In genomic region chr20:58421497-58421850, GRCh38 we compare ENCODE assay signal across 19 cellular contexts.
"Had no signal": no experiment of that assay in that cellular context is flagged by ENCODE, and none has a peak within 500 bp of the region (broad histone marks: within the 10 kb centered on the region; RNA-seq: fewer than 3 reads in every experiment).

No MANE protein-coding gene starts in this region.

- ATAC-seq: activated CD8-positive, alpha-beta memory T cell treated with anti-CD3 and anti-CD28 coated beads, Interleukin-2, amount 10 ng/mL, durations not matched to agents 7 days and 5 days; gastroesophageal sphincter; T-helper 17 cell had no signal

- DNase-seq: activated CD4-positive, alpha-beta memory T cell treated with anti-CD3 and anti-CD28 coated beads for 36 hours; activated CD4-positive, alpha-beta T cell treated with anti-CD3 and anti-CD28 coated beads for 36 hours; activated CD8-positive, alpha-beta memory T cell treated with anti-CD3 and anti-CD28 coated beads, Interleukin-2, amount 10 ng/mL, durations not matched to agents 7 days and 5 days; activated naive CD4-positive, alpha-beta T cell treated with anti-CD3 and anti-CD28 coated beads, Interleukin-2, amount 10 ng/mL, durations not matched to agents 7 days and 5 days; activated T-cell treated with anti-CD3 and anti-CD28 coated beads, Interleukin-2, amount 50 U/mL, for 1 hour; nucleus accumbens; posterior cingulate gyrus; stimulated activated CD4-positive, alpha-beta T cell treated with anti-CD3 and anti-CD28 coated beads, Interleukin-15, amount 100 ng/mL, for 24 hours; stimulated activated CD4-positive, alpha-beta T cell treated with anti-CD3 and anti-CD28 coated beads, Interleukin-4, amount 100 ng/mL, for 1 hour; stimulated activated naive CD4-positive, alpha-beta T cell; substantia nigra; T-helper 17 cell; WERI-Rb-1 had no signal

- H3K27ac Mint-ChIP-seq: activated CD4-positive, alpha-beta memory T cell treated with anti-CD3 and anti-CD28 coated beads for 36 hours; activated CD4-positive, alpha-beta T cell treated with anti-CD3 and anti-CD28 coated beads for 36 hours; activated CD8-positive, alpha-beta memory T cell treated with anti-CD3 and anti-CD28 coated beads, Interleukin-2, amount 10 ng/mL, durations not matched to agents 7 days and 5 days; activated naive CD4-positive, alpha-beta T cell treated with anti-CD3 and anti-CD28 coated beads, Interleukin-2, amount 10 ng/mL, durations not matched to agents 7 days and 5 days; activated T-helper 2 cell treated with anti-CD3 and anti-CD28 coated beads, Interferon-gamma antibody, Interleukin-2, Interleukin-4, amounts not matched to agents 10 μg/mL and 5 μg/mL and 100 μg/mL, durations not matched to agents 14 hours and 24 hours and 36 hours; nephron; T-helper 17 cell; type B pancreatic cell had no signal

- H3K27me3 Mint-ChIP-seq: activated CD4-positive, alpha-beta memory T cell treated with anti-CD3 and anti-CD28 coated beads for 36 hours; activated CD4-positive, alpha-beta T cell treated with anti-CD3 and anti-CD28 coated beads for 36 hours; activated CD8-positive, alpha-beta memory T cell treated with anti-CD3 and anti-CD28 coated beads, Interleukin-2, amount 10 ng/mL, durations not matched to agents 7 days and 5 days; activated naive CD4-positive, alpha-beta T cell treated with anti-CD3 and anti-CD28 coated beads, Interleukin-2, amount 10 ng/mL, durations not matched to agents 7 days and 5 days; T-helper 17 cell; type B pancreatic cell had no signal

- H3K9me3 Mint-ChIP-seq: activated CD4-positive, alpha-beta memory T cell treated with anti-CD3 and anti-CD28 coated beads for 36 hours; activated naive CD4-positive, alpha-beta T cell treated with anti-CD3 and anti-CD28 coated beads, Interleukin-2, amount 10 ng/mL, durations not matched to agents 7 days and 5 days; type B pancreatic cell had no signal

- H3K9me3 ChIP-seq: gastroesophageal sphincter, right atrium auricular region had no signal

- H3K27me3 ChIP-seq: gastroesophageal sphincter, right atrium auricular region had no signal

- H3K4me3 Mint-ChIP-seq: activated CD4-positive, alpha-beta memory T cell treated with anti-CD3 and anti-CD28 coated beads for 36 hours; activated CD4-positive, alpha-beta T cell treated with anti-CD3 and anti-CD28 coated beads for 36 hours; activated CD8-positive, alpha-beta memory T cell treated with anti-CD3 and anti-CD28 coated beads, Interleukin-2, amount 10 ng/mL, durations not matched to agents 7 days and 5 days; activated naive CD4-positive, alpha-beta T cell treated with anti-CD3 and anti-CD28 coated beads, Interleukin-2, amount 10 ng/mL, durations not matched to agents 7 days and 5 days; nephron; T-helper 17 cell; type B pancreatic cell had no signal

- H3K27ac ChIP-seq: gastroesophageal sphincter, right atrium auricular region, skin epidermis, WERI-Rb-1 had no signal
